In the genomic region with DNA sequence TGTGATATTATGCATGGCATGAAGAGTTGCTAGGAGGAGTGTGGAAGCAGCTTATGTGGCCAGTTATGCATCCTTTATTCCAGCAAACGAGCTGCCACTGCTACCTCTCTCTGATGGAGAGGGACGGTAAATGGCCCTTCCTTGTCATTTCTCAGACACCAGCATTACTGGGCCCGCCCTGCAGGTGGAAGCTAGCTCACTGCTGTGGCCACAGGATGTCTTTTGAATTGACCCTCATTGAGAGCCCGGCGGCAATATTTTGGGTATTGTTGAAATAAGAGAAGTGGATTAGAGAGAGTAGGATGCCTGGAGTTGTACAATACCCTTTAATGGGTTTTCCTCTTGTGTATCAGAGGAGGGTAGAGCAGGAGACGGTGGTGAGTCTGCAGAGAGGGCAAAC, we compare ENCODE assay signal across 17 cellular contexts. TPM values are rescaled to one million over a fixed set of nuclear protein-coding genes. Genes with fewer than 3 reads are reported as not detected.
DNase-seq lines count a peak whose midpoint lies in the region; ATAC-seq and TF ChIP-seq lines count a peak whose summit lies in the region.
"Had no signal": no experiment of that assay in that cellular context is flagged by ENCODE, and none has a peak within 500 bp of the region (broad histone marks: within the 10 kb centered on the region; RNA-seq: fewer than 3 reads in every experiment).

No MANE protein-coding gene starts in this region.

- H2AFZ ChIP-seq in IMR-90 (replicated peaks; ENCODE audit: low read length, poor library complexity), result no peak overlapping the region

- dilution Hi-C loops in IMR-90 (cut with HindIII; ENCODE audit: low sequenced_read_pairs, unreplicated experiment), result no loop called here

- 0 out of 3 replicates have a peak, but pooled peaks have one; percentile 14 for TF ChIP-seq CTCF in GM12872 (IDR thresholded peaks at IDR 0.05; ENCODE audit: insufficient read depth, low read depth, low read length)
- no peak for TF ChIP-seq CTCF in IMR-90 (conservative IDR thresholded peaks at IDR 0.05; ENCODE audit: low read depth, low read length)
- TF ChIP-seq CTCF in brain microvascular endothelial cell (IDR thresholded peaks at IDR 0.05; ENCODE audit: low read depth, low read length, missing control alignments), result peak; percentile 23
- TF ChIP-seq CTCF in nephron (IDR thresholded peaks at IDR 0.05; ENCODE audit: unreplicated experiment in 3 of 3), result no peak

- no peak overlapping the region for H2AK5ac ChIP-seq in IMR-90 (ENCODE audit: low read depth, low read length)

- no CpG with 5 or more reads among the region's 6 CpGs for WGBS in IMR-90 (ENCODE audit: extremely low coverage in 2 of 2, insufficient read length in 1 of 2), 2 experiments

- H3K4me3 ChIP-seq in IMR-90 (ENCODE audit: insufficient read depth, low read depth, low read length) (no peak overlapping the region), brain microvascular endothelial cell (ENCODE audit: low read depth, low read length) (no peak overlapping the region)
- H3K4me3 ChIP-seq: BLaER1 treated with 17β-estradiol and CSF1 and Interleukin-3, amounts not matched to agents 10 nM and 100 nM; left ventricle myocardium inferior; Peyer's patch had no signal

- H3K79me1 ChIP-seq in IMR-90 (ENCODE audit: low read depth in 1 of 2, low read length in 2 of 2), result no peaks in the 10 kb centered on the region

- H2BK5ac ChIP-seq in IMR-90 (ENCODE audit: low read depth, low read length, poor library complexity, severe bottlenecking), result no peak overlapping the region

- no peak overlapping the region for H3K14ac ChIP-seq in IMR-90 (replicated peaks; ENCODE audit: low read depth, low read length)

- DNase-seq in IMR-90, result no peak
- DNase-seq in brain microvascular endothelial cell, result no peak
- DNase-seq in NCI-H446 treated with DMSO at 0.1 percent for 48 hours (lab: John Stamatoyannopoulos, UW), result no peak
- DNase-seq in stimulated activated naive CD4-positive, alpha-beta T cell (lab: John Stamatoyannopoulos, UW), result no peak
- DNase-seq in NCI-H2029 (lab: John Stamatoyannopoulos, UW), result no peak
- DNase-seq: activated CD4-positive, alpha-beta T cell treated with anti-CD3 and anti-CD28 coated beads, Interleukin-2, amount 50 U/mL, for 4 hours; activated T-cell treated with anti-CD3 and anti-CD28 coated beads, Interleukin-2, amount 50 U/mL, for 4 hours; effector memory CD8-positive, alpha-beta T cell; left ventricle myocardium inferior; NCI-H1105; Peyer's patch; stimulated activated naive CD4-positive, alpha-beta T cell treated with Interleukin-2 at 50 U/mL for 16 hours had no signal

- no peak overlapping the region for H2BK15ac ChIP-seq in IMR-90 (ENCODE audit: low read depth, low read length)

- H3K9ac ChIP-seq in IMR-90 (ENCODE audit: low read depth, low read length), result no peak overlapping the region
- H3K9ac ChIP-seq: BLaER1 treated with 17β-estradiol and CSF1 and Interleukin-3, amounts not matched to agents 10 nM and 100 nM had no signal

- TF ChIP-seq RAD21 in IMR-90 (IDR thresholded peaks at IDR 0.05; ENCODE audit: low read length), result no peak

- H2BK20ac ChIP-seq in IMR-90 (ENCODE audit: low read depth, low read length), result no peak overlapping the region

- no peak overlapping the region for H4K5ac ChIP-seq in IMR-90 (ENCODE audit: low read depth, low read length)

- H3K36me3 ChIP-seq in IMR-90 (ENCODE audit: control insufficient read depth, insufficient read depth, low read length), result no peaks in the 10 kb centered on the region
- no peaks in the 10 kb centered on the region for H3K36me3 ChIP-seq in brain microvascular endothelial cell (replicated peaks)
- H3K36me3 ChIP-seq: BLaER1 treated with 17β-estradiol and CSF1 and Interleukin-3, amounts not matched to agents 10 nM and 100 nM; left ventricle myocardium inferior; Peyer's patch had no signal

- H3K9me3 ChIP-seq in IMR-90 (ENCODE audit: control insufficient read depth, insufficient read depth, low read length), result no peaks in the 10 kb centered on the region
- H3K9me3 ChIP-seq: left ventricle myocardium inferior, Peyer's patch had no signal

- no peak overlapping the region for H3K56ac ChIP-seq in IMR-90 (ENCODE audit: extremely low read depth, insufficient read depth, low read length)

- no peak for TF ChIP-seq POLR2A in IMR-90 (IDR thresholded peaks at IDR 0.05; ENCODE audit: low read depth, low read length)

- no peaks in the 10 kb centered on the region for H4K20me1 ChIP-seq in IMR-90 (ENCODE audit: insufficient read depth, low read length)

- no peak overlapping the region for H3K27ac Mint-ChIP-seq in nephron
- H3K27ac Mint-ChIP-seq: activated naive CD8-positive, alpha-beta T cell; effector memory CD8-positive, alpha-beta T cell had no signal

- H3K27ac ChIP-seq in IMR-90 (ENCODE audit: insufficient read depth, low read length) (no peak overlapping the region), brain microvascular endothelial cell (no peak overlapping the region)
- H3K27ac ChIP-seq: BLaER1 treated with 17β-estradiol and CSF1 and Interleukin-3, amounts not matched to agents 10 nM and 100 nM; HL-60; left ventricle myocardium inferior; Peyer's patch had no signal

- CTCF ChIA-PET in IMR-90 (lab: Yijun Ruan, JAX), result no interaction called here

- intact Hi-C loops in IMR-90 (cut with micrococcal nuclease), result loop anchor here (2.0 to 5.0 kb wide), 2 partner anchors 49 to 53 kb away; no protein-coding TSS in a partner anchor

- no peak overlapping the region for H4K91ac ChIP-seq in IMR-90 (ENCODE audit: insufficient read depth, low read depth, low read length)

- no TSS peak for BruUV-seq in IMR-90 (replicated peaks; lab: Mats Ljungman, UMichigan)

- H3K36me3 Mint-ChIP-seq in nephron (ENCODE audit: low read depth), result no peaks in the 10 kb centered on the region
- H3K36me3 Mint-ChIP-seq: activated naive CD8-positive, alpha-beta T cell had no signal

- peak overlapping the region; percentile 68 to 81 (median 74) for H3K4me3 Mint-ChIP-seq in nephron
- H3K4me3 Mint-ChIP-seq: activated T-cell treated with anti-CD3 and anti-CD28 coated beads, Interleukin-2, amount 50 U/mL, for 4 hours; effector memory CD8-positive, alpha-beta T cell had no signal

- no peak overlapping the region for H3K4ac ChIP-seq in IMR-90 (ENCODE audit: low read depth, low read length)

- H3K18ac ChIP-seq in IMR-90 (ENCODE audit: low read depth, low read length), result no peak overlapping the region

- H3K9me3 Mint-ChIP-seq in nephron, result no peaks in the 10 kb centered on the region
- H3K9me3 Mint-ChIP-seq: activated T-cell treated with anti-CD3 and anti-CD28 coated beads, Interleukin-2, amount 50 U/mL, for 4 hours; effector memory CD8-positive, alpha-beta T cell had no signal

- POLR2A ChIA-PET in IMR-90 (lab: Charles Lee; ENCODE audit: unreplicated experiment), result no interaction called here

- H3K9me1 ChIP-seq in IMR-90 (ENCODE audit: insufficient read depth, low read length), result 0 out of 2 replicates have a peak, but pooled peaks cover 4% of the 10 kb centered on the region

- in situ Hi-C loops in IMR-90 (cut with MboI; ENCODE audit: low sequenced_read_pairs) (no loop called here), brain microvascular endothelial cell (cut with HindIII; ENCODE audit: low pct_ligation_motif_present, low sequenced_read_pairs) (no loop called here)

- H3K4me1 ChIP-seq in IMR-90 (ENCODE audit: control insufficient read depth, insufficient read depth, low read length), result no peaks in the 10 kb centered on the region

- H4K8ac ChIP-seq in IMR-90 (ENCODE audit: low read depth in 2 of 2, low read length in 2 of 2), result no peak overlapping the region

- H3K27me3 Mint-ChIP-seq in nephron (ENCODE audit: low read depth), result peaks cover 78% of the 10 kb centered on the region

- ATAC-seq in IMR-90 (ENCODE audit: low read depth), result no peak
- ATAC-seq: activated T-cell treated with anti-CD3 and anti-CD28 coated beads, Interleukin-2, amount 50 U/mL, for 4 hours; effector memory CD8-positive, alpha-beta T cell had no signal

- H3K23ac ChIP-seq in IMR-90 (ENCODE audit: low read depth, low read length), result peak overlapping the region; percentile 73; the same call in 1 of the 2 replicates

- peaks cover 13% of the 10 kb centered on the region for H3K4me1 Mint-ChIP-seq in nephron

- H3K4me2 ChIP-seq in IMR-90 (ENCODE audit: low read depth, low read length), result no peak overlapping the region
- H3K4me2 ChIP-seq: BLaER1 treated with 17β-estradiol and CSF1 and Interleukin-3, amounts not matched to agents 10 nM and 100 nM had no signal

- H2BK120ac ChIP-seq in IMR-90 (ENCODE audit: low read depth, low read length), result no peak overlapping the region

- no peak overlapping the region for H2AK9ac ChIP-seq in IMR-90 (replicated peaks; ENCODE audit: low read depth, low read length, poor library complexity)

- peaks cover 39% of the 10 kb centered on the region for H3K27me3 ChIP-seq in IMR-90 (ENCODE audit: control insufficient read depth, insufficient read depth, low read length)
- peaks cover 34% of the 10 kb centered on the region for H3K27me3 ChIP-seq in brain microvascular endothelial cell (replicated peaks)

TF ChIP-seq in IMR-90, 13 proteins besides CTCF, POLR2A, EP300 and RAD21 (continues in another document):
- TF ChIP-seq BHLHE40 (IDR thresholded peaks at IDR 0.05; ENCODE audit: low read depth, low read length) (no peak), SMC3 (IDR thresholded peaks at IDR 0.05; ENCODE audit: low read depth, low read length) (no peak), CHD1 (IDR thresholded peaks at IDR 0.05; ENCODE audit: low read depth, low read length) (no peak), RFX5 (IDR thresholded peaks at IDR 0.05; ENCODE audit: low read depth, low read length) (no peak)
- TF ChIP-seq, protein P1, sequence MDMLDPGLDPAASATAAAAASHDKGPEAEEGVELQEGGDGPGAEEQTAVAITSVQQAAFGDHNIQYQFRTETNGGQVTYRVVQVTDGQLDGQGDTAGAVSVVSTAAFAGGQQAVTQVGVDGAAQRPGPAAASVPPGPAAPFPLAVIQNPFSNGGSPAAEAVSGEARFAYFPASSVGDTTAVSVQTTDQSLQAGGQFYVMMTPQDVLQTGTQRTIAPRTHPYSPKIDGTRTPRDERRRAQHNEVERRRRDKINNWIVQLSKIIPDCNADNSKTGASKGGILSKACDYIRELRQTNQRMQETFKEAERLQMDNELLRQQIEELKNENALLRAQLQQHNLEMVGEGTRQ (IDR thresholded peaks at IDR 0.05; ENCODE audit: low read depth, low read length), result no peak
- TF ChIP-seq, protein P2, sequence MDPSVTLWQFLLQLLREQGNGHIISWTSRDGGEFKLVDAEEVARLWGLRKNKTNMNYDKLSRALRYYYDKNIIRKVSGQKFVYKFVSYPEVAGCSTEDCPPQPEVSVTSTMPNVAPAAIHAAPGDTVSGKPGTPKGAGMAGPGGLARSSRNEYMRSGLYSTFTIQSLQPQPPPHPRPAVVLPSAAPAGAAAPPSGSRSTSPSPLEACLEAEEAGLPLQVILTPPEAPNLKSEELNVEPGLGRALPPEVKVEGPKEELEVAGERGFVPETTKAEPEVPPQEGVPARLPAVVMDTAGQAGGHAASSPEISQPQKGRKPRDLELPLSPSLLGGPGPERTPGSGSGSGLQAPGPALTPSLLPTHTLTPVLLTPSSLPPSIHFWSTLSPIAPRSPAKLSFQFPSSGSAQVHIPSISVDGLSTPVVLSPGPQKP (IDR thresholded peaks at IDR 0.05; ENCODE audit: borderline replicate concordance, low read depth, low read length), result no peak

RNA-seq across cellular contexts. Expression of a gene that starts 1.5 kb away (rescaled TPM):
- 1.4 and 1.6 TPM in 2 replicates for total RNA-seq in IMR-90 (2012; rRNA removed)
- polyA plus RNA-seq in IMR-90 (2012; rRNA removed), result 0.55 and 0.65 TPM in 2 replicates
- 0.13 and 0.14 TPM in 2 replicates for polyA plus RNA-seq in IMR-90 (2012; cell fraction: cytosol; rRNA removed)
- 0.52 and 1.5 TPM in 2 replicates for polyA plus RNA-seq in IMR-90 (2012; cell fraction: nucleus; rRNA removed; ENCODE audit: low replicate concordance)

Comparison
In these comparisons a context has a peak if more than half of its experiments do, and no peak if none do; other contexts are left out.
1. CTCF ChIP-seq: peak in GM12872 (single experiment) and brain microvascular endothelial cell (single experiment); none in IMR-90 (single experiment) and nephron (0 of 3).